ENCODE assay signal across 1 cellular context in genomic region chr7:52355059-52355458, GRCh38.
TF ChIP-seq lines count a peak whose summit lies in the region.

No MANE protein-coding gene starts in this region.

TF ChIP-seq in GM12878, 131 proteins besides CTCF, POLR2A, EP300 and RAD21 (continued from another document):
- TF ChIP-seq REST (IDR thresholded peaks at IDR 0.05; ENCODE audit: low read depth, low read length): peak; percentile 83
